8 cellular contexts compared by ENCODE assay signal in genomic region chr7:12715372-12716133, GRCh38. TPM values are rescaled to one million over a fixed set of nuclear protein-coding genes. Genes with fewer than 3 reads are reported as not detected.
DNase-seq lines count a peak whose midpoint lies in the region; ATAC-seq lines count a peak whose summit lies in the region.

No MANE protein-coding gene starts in this region.

- peak; percentile 96 for ATAC-seq in left ventricle myocardium superior
- no peak for ATAC-seq in HG03469 (IDR thresholded peaks at IDR 0.05; ENCODE audit: unreplicated experiment)
- no peak for ATAC-seq in HG03378 (IDR thresholded peaks at IDR 0.05; ENCODE audit: unreplicated experiment)

- DNase-seq in NCI-H1417 (lab: John Stamatoyannopoulos, UW) (peak; percentile 14 to 62 (median 58)), NCI-H1417 treated with DMSO at 0.1 percent for 48 hours (lab: John Stamatoyannopoulos, UW) (no peak), NOMO-1 treated with DMSO at 0.1 percent for 48 hours (lab: John Stamatoyannopoulos, UW; ENCODE audit: unreplicated experiment) (peak; percentile 79), amygdala (lab: John Stamatoyannopoulos, UW) (peak in 43 of 56 donors; percentile 4 to 68 (median 23)), left ventricle myocardium superior (peak; percentile 67), pons (ENCODE audit: low spot score) (peak; percentile 66)

- intact Hi-C loops in left ventricle myocardium superior (cut with micrococcal nuclease) = no loop called here

RNA-seq across cellular contexts. Expression of gene ARL4A, which starts 28.1 kb away (rescaled TPM):
- 14.3 TPM for total RNA-seq in left ventricle myocardium superior
